ENCODE assay signal across 21 cellular contexts in the genomic region with DNA sequence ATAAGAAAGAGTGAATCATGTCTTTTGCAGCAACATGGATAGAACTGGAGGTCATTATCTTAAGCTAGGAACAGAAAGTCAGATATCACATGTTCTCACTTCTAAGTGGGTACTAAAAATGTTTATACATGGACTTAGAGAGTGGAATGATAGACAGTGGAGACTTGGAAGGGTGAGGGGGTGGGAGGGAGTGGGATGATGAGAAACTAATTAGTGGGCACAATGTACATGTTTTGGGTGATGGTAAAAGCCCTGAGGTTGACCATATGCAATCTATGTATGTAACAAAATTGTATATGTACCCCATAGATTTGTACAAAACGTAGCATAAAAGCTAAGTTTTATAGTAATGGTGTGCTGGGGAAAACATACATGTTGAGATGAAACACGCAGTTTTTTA. TPM values are rescaled to one million over a fixed set of nuclear protein-coding genes. Genes with fewer than 3 reads are reported as not detected.
DNase-seq lines count a peak whose midpoint lies in the region; ATAC-seq, FAIRE-seq and TF ChIP-seq lines count a peak whose summit lies in the region.
"Had no signal": no experiment of that assay in that cellular context is flagged by ENCODE, and none has a peak within 500 bp of the region (broad histone marks: within the 10 kb centered on the region; RNA-seq: fewer than 3 reads in every experiment).

No MANE protein-coding gene starts in this region.

- no peak overlapping the region for H3K4me3 Mint-ChIP-seq in central memory CD8-positive, alpha-beta T cell
- H3K4me3 Mint-ChIP-seq: CD4-positive, alpha-beta T cell; CD8-positive, alpha-beta T cell had no signal

- DNase-seq in GM12892 (ENCODE audit: insufficient read length): no peak
- DNase-seq in HEK293T (ENCODE audit: extremely low spot score): no peak
- no peak for DNase-seq in central memory CD8-positive, alpha-beta T cell (ENCODE audit: low spot score in 2 of 2)
- no peak for DNase-seq in DMS 273 (lab: John Stamatoyannopoulos, UW; ENCODE audit: unreplicated experiment)
- no peak for DNase-seq in H54 (ENCODE audit: insufficient read length, low spot score)
- DNase-seq: AML-193; Caco-2; Calu3; CD4-positive, alpha-beta T cell; CD8-positive, alpha-beta T cell; DMS 273 treated with DMSO at 0.1 percent for 48 hours; DMS153; DMS53; DMS79; DND-41; EL; GDM1 had no signal

- no peaks in the 10 kb centered on the region for H3K27me3 Mint-ChIP-seq in central memory CD8-positive, alpha-beta T cell
- H3K27me3 Mint-ChIP-seq: B cell; CD4-positive, alpha-beta T cell had no signal

- FAIRE-seq in GM12892 (lab: Jason Lieb, UNC): peak; percentile 5
- FAIRE-seq in H54 (lab: Jason Lieb, UNC): no peak
- FAIRE-seq: A549, GM12878, GM19239 had no signal

- TF ChIP-seq POLR2A in GM12892 (IDR thresholded peaks at IDR 0.05; ENCODE audit: low read depth, low read length): no peak
- no peak for TF ChIP-seq POLR2A in H54 (IDR thresholded peaks at IDR 0.05; ENCODE audit: low read depth, low read length)

- H3K9me3 Mint-ChIP-seq in central memory CD8-positive, alpha-beta T cell: no peaks in the 10 kb centered on the region
- H3K9me3 Mint-ChIP-seq: CD4-positive, alpha-beta T cell; CD8-positive, alpha-beta T cell had no signal

- ATAC-seq in central memory CD8-positive, alpha-beta T cell (replicated peaks; ENCODE audit: extremely low read depth, poor library complexity, severe bottlenecking): no peak
- ATAC-seq: A549; CD8-positive, alpha-beta T cell; GM12878 had no signal

- H3K4me1 Mint-ChIP-seq in central memory CD8-positive, alpha-beta T cell: peaks cover 51% of the 10 kb centered on the region

- peak overlapping the region; percentile 38 for H3K27ac Mint-ChIP-seq in central memory CD8-positive, alpha-beta T cell (ENCODE audit: low read depth)
- H3K27ac Mint-ChIP-seq: CD4-positive, alpha-beta T cell; CD8-positive, alpha-beta T cell had no signal

- CTCF ChIA-PET in HEK293T (lab: Yijun Ruan, JAX): no interaction called here

- POLR2A ChIA-PET in HEK293T (lab: Yijun Ruan, JAX): no interaction called here

- H3K36me3 Mint-ChIP-seq in central memory CD8-positive, alpha-beta T cell (ENCODE audit: insufficient read depth): no peaks in the 10 kb centered on the region
- H3K36me3 Mint-ChIP-seq: CD8-positive, alpha-beta T cell had no signal

TF ChIP-seq in HEK293T, 16 proteins besides CTCF, POLR2A, EP300 and RAD21:
- TF ChIP-seq, protein P1, sequence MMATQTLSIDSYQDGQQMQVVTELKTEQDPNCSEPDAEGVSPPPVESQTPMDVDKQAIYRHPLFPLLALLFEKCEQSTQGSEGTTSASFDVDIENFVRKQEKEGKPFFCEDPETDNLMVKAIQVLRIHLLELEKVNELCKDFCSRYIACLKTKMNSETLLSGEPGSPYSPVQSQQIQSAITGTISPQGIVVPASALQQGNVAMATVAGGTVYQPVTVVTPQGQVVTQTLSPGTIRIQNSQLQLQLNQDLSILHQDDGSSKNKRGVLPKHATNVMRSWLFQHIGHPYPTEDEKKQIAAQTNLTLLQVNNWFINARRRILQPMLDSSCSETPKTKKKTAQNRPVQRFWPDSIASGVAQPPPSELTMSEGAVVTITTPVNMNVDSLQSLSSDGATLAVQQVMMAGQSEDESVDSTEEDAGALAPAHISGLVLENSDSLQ (IDR thresholded peaks at IDR 0.05): peak; percentile 46
- no peak for TF ChIP-seq NFRKB (IDR thresholded peaks at IDR 0.05)

RNA-seq across cellular contexts. Expression of gene CSNK1G3, which starts 25.3 kb away (rescaled TPM):
- polyA plus RNA-seq in GM12892 (2012; ENCODE audit: missing spikeins): 14.8 TPM
